1 cellular context compared by ENCODE assay signal in the genomic region with DNA sequence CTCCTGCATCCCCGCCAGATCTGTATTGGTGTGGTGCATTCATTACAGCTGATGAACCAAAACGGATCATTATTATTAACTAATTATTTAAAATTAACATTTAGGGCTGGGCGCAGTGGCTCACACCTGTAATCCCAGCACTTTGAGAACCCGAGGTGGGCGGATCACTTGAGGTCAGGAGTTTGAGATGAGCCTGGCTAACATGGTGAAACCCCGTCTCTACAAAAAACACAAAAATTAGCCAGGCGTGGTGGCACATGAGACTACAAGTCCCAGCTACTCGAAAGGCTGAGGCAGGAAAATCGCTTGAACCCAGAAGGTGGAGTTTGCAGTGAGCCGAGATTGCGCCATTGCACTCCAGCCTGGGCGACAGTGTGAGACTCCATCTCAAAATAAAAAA. TPM values are rescaled to one million over a fixed set of nuclear protein-coding genes. Genes with fewer than 3 reads are reported as not detected.
"Had no signal": no experiment of that assay in that cellular context is flagged by ENCODE, and none has a peak within 500 bp of the region (broad histone marks: within the 10 kb centered on the region; RNA-seq: fewer than 3 reads in every experiment).

No MANE protein-coding gene starts in this region.

RNA-seq across cellular contexts. Expression of gene RIPK4, which starts 18.4 kb away (rescaled TPM):
- polyA plus RNA-seq: IgD-negative memory B cell had no signal
